ENCODE assay signal across 1 cellular context in genomic region chr9:27365977-27366376, GRCh38.
TF ChIP-seq lines count a peak whose summit lies in the region.

No MANE protein-coding gene starts in this region.

TF ChIP-seq in H1, 55 proteins besides CTCF, POLR2A, EP300 and RAD21 (continued from another document):
- no peak for TF ChIP-seq SIN3A (conservative IDR thresholded peaks at IDR 0.05 in 1 of 2, IDR thresholded peaks at IDR 0.05 in 1 of 2; ENCODE audit: low read depth in 1 of 2, low read length in 2 of 2)
- no peak for TF ChIP-seq JUND (IDR thresholded peaks at IDR 0.05; ENCODE audit: low read length)
- TF ChIP-seq CREB1 (IDR thresholded peaks at IDR 0.05) = no peak
